Comparison of ENCODE assay signal across 23 cellular contexts in genomic region chr20:6231551-6231950, GRCh38.
A peak's percentile ranks its signal among the peaks of the same experiment; 100 is the strongest.
DNase-seq lines count a peak whose midpoint lies in the region; TF ChIP-seq lines count a peak whose summit lies in the region.
"Had no signal": no experiment of that assay in that cellular context is flagged by ENCODE, and none has a peak within 500 bp of the region (broad histone marks: within the 10 kb centered on the region; RNA-seq: fewer than 3 reads in every experiment).

No MANE protein-coding gene starts in this region.

- no peak for TF ChIP-seq CTCF in choroid plexus epithelial cell (conservative IDR thresholded peaks at IDR 0.05; ENCODE audit: low read depth, low read length)

- H3K4me3 ChIP-seq in choroid plexus epithelial cell (ENCODE audit: low read depth, low read length), result no peak overlapping the region
- H3K4me3 ChIP-seq: dorsolateral prefrontal cortex, esophagus squamous epithelium, PC-9, right lobe of liver, suprapubic skin had no signal

- DNase-seq in HPDE6-E6E7 (ENCODE audit: extremely low spot score), result peak; percentile 34
- peak; percentile 19 for DNase-seq in RPMI8226
- DNase-seq in choroid plexus epithelial cell (ENCODE audit: low read depth), result peak; percentile 72
- peak; percentile 4 for DNase-seq in pulmonary artery endothelial cell (ENCODE audit: low read depth, low spot score)
- DNase-seq in germinal center (ENCODE audit: low spot score), result no peak
- DNase-seq in NCI-H1694 treated with DMSO at 0.1 percent for 48 hours (lab: John Stamatoyannopoulos, UW), result no peak
- DNase-seq in NCI-H1436 treated with DMSO at 0.1 percent for 48 hours (lab: John Stamatoyannopoulos, UW), result no peak
- no peak for DNase-seq in cerebellar cortex (ENCODE audit: low spot score)
- DNase-seq: activated CD4-positive, alpha-beta memory T cell treated with anti-CD3 and anti-CD28 coated beads, Interleukin-2, amount 10 ng/mL, durations not matched to agents 7 days and 5 days; activated naive CD4-positive, alpha-beta T cell treated with anti-CD3 and anti-CD28 coated beads, Interleukin-2, amount 10 ng/mL, durations not matched to agents 7 days and 5 days; activated T-cell treated with anti-CD3 and anti-CD28 coated beads, Interleukin-2, amount 50 U/mL, for 24 hours; AML-193; dorsolateral prefrontal cortex; esophagus squamous epithelium; kidney; NCI-H1048; NCI-H2171; NCI-H748 treated with DMSO at 0.1 percent for 48 hours; PC-9; right lobe of liver; stimulated activated CD4-positive, alpha-beta T cell treated with anti-CD3 and anti-CD28 coated beads, Interleukin-2, amount 100 ng/mL, for 48 hours; T-cell had no signal

Comparison
In these comparisons a context has a peak if more than half of its experiments do, and no peak if none do; other contexts are left out.
1. DNase-seq: peak in HPDE6-E6E7 (single experiment), RPMI8226 (single experiment), choroid plexus epithelial cell (single experiment) and pulmonary artery endothelial cell (single experiment); none in germinal center (single experiment), NCI-H1694 treated with DMSO at 0.1 percent for 48 hours (single experiment), NCI-H1436 treated with DMSO at 0.1 percent for 48 hours (single experiment) and cerebellar cortex (single experiment).